1 cellular context compared by ENCODE assay signal in the genomic region with DNA sequence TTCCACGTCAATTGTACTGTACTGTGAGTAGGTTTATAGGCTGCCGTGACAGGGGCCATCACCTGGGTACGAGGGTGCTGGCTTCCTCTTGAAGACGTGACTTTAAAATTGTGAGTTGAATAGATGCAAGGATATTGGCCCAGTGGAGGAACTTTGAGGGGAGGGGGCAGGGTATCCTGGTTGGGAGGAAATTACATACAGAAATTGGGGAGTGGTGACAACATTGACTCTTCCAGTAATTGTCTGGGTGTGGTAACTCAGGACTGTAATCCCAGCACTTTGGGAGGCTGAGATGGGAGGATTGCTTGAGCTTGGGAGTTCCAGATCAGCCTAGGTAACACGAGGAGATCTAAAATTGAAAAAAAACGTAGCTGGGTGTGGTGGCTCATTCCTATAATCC.
TF ChIP-seq lines count a peak whose summit lies in the region.

No MANE protein-coding gene starts in this region.

TF ChIP-seq in HepG2, 621 proteins besides CTCF, POLR2A, EP300 and RAD21 (continued from another document):
- TF ChIP-seq, protein P1, sequence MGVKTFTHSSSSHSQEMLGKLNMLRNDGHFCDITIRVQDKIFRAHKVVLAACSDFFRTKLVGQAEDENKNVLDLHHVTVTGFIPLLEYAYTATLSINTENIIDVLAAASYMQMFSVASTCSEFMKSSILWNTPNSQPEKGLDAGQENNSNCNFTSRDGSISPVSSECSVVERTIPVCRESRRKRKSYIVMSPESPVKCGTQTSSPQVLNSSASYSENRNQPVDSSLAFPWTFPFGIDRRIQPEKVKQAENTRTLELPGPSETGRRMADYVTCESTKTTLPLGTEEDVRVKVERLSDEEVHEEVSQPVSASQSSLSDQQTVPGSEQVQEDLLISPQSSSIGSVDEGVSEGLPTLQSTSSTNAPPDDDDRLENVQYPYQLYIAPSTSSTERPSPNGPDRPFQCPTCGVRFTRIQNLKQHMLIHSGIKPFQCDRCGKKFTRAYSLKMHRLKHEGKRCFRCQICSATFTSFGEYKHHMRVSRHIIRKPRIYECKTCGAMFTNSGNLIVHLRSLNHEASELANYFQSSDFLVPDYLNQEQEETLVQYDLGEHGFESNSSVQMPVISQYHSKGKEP (CRISPR knock-in tag; IDR thresholded peaks at IDR 0.05), result no peak
- TF ChIP-seq ZNF614 (CRISPR knock-in tag; IDR thresholded peaks at IDR 0.05; ENCODE audit: borderline replicate concordance), result no peak
TF ChIP-seq in HepG2: peak in this region for 0.
